In the genomic region with DNA sequence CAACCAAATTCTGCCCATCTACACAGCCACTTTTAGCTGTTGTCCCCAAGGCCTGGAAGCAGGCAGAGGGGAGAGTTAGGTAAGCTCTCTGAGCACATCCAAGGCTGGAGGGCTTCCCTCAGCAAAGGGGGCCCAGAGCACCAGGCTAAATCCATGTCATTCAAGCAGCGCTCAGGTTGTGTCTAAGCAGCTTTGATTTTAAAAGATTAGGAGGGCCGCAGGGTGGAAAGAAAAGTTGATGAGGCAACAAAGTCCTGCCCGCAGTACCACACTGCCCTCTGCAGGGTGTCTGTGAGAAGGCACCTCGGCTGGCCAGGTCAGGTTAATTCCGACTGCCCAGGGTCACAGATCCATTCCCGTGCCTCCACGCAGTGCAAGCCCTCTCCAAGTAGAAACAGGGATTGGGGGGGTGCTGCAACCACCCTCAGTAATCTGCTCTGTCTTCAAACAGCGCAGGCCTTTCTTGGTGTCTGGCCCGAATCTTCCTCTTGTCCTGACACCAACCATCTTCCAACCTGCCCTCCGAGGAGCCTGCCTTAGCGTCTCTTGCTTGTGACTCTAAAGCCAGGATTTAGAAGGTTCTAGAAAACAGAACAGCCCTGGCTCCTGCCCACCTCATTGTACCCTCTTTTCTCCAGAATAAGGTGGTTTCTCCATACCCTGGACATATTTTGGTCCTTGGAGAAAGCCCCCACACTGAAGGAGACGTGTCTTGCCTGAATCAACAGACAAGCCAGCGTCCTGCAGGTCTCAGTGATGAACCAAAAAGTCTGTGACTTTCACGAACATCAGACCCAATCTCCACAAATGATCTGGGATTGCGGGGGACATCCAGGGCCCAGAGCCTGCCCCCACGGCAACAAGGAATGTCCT, we compare ENCODE assay signal across 8 cellular contexts.
DNase-seq lines count a peak whose midpoint lies in the region; ATAC-seq and TF ChIP-seq lines count a peak whose summit lies in the region.

No MANE protein-coding gene starts in this region.

- H3K4me2 ChIP-seq in parathyroid adenoma (ENCODE audit: low read length), result no peak overlapping the region

- H3K27me3 Mint-ChIP-seq in activated naive CD8-positive, alpha-beta T cell treated with anti-CD3 and anti-CD28 coated beads, Interleukin-2, amount 10 ng/mL, durations not matched to agents 7 days and 5 days, result peaks cover 3% of the 10 kb centered on the region

- intact Hi-C loops in thyroid gland (cut with DNase I), result loop anchor here (5.0 to 10.0 kb wide), 3 partner anchors 61 to 1031 kb away; no protein-coding TSS in a partner anchor

- no peak overlapping the region for H3K4me3 Mint-ChIP-seq in activated naive CD8-positive, alpha-beta T cell treated with anti-CD3 and anti-CD28 coated beads, Interleukin-2, amount 10 ng/mL, durations not matched to agents 7 days and 5 days

- H3K27me3 ChIP-seq in cardiac muscle cell (peaks cover 5% of the 10 kb centered on the region), parathyroid adenoma (ENCODE audit: control insufficient read depth, insufficient read depth, low read length) (no peaks in the 10 kb centered on the region), thyroid gland (no peaks in the 10 kb centered on the region)

- H3K36me3 Mint-ChIP-seq in activated naive CD8-positive, alpha-beta T cell treated with anti-CD3 and anti-CD28 coated beads, Interleukin-2, amount 10 ng/mL, durations not matched to agents 7 days and 5 days, result peaks cover 1% of the 10 kb centered on the region

- TF ChIP-seq CTCF in cardiac muscle cell (IDR thresholded peaks at IDR 0.05; ENCODE audit: low read depth, low read length), result peak; percentile 94
- peak; percentile 99 for TF ChIP-seq CTCF in parathyroid adenoma (IDR thresholded peaks at IDR 0.05)
- TF ChIP-seq CTCF in thyroid gland (IDR thresholded peaks at IDR 0.05), result peak; percentile 93 to 99 (median 97)

- H3K9me3 Mint-ChIP-seq in activated naive CD8-positive, alpha-beta T cell treated with anti-CD3 and anti-CD28 coated beads, Interleukin-2, amount 10 ng/mL, durations not matched to agents 7 days and 5 days, result no peaks in the 10 kb centered on the region

- no peak overlapping the region for H3K9ac ChIP-seq in parathyroid adenoma

- H3K27ac ChIP-seq in cardiac muscle cell (no peak overlapping the region), parathyroid adenoma (peak overlapping the region; percentile 64), thyroid gland (peak overlapping the region in 1 of 3 donors; percentile 39)

- ATAC-seq in GM19023 (IDR thresholded peaks at IDR 0.05; ENCODE audit: unreplicated experiment), result peak; percentile 50
- peak; percentile 72 for ATAC-seq in activated naive CD8-positive, alpha-beta T cell treated with anti-CD3 and anti-CD28 coated beads, Interleukin-2, amount 10 ng/mL, durations not matched to agents 7 days and 5 days (ENCODE audit: low read depth)

- H3K4me3 ChIP-seq in cardiac muscle cell, result no peak overlapping the region
- no peak overlapping the region for H3K4me3 ChIP-seq in parathyroid adenoma (ENCODE audit: low read depth, low read length)
- H3K4me3 ChIP-seq in thyroid gland (replicated peaks in 1 of 3), result no peak overlapping the region

- no peak for TF ChIP-seq POLR2A in thyroid gland (IDR thresholded peaks at IDR 0.05)

- no peak overlapping the region for H3K27ac Mint-ChIP-seq in activated naive CD8-positive, alpha-beta T cell treated with anti-CD3 and anti-CD28 coated beads, Interleukin-2, amount 10 ng/mL, durations not matched to agents 7 days and 5 days

- no peaks in the 10 kb centered on the region for H3K36me3 ChIP-seq in cardiac muscle cell
- H3K36me3 ChIP-seq in parathyroid adenoma (ENCODE audit: control insufficient read depth, insufficient read depth, low read length), result peaks cover 2% of the 10 kb centered on the region
- no peaks in the 10 kb centered on the region for H3K36me3 ChIP-seq in thyroid gland

- 47 to 48% methylated on average over 15 to 16 of the region's 16 CpGs for WGBS in thyroid gland, 2 donors

- peaks cover 2% of the 10 kb centered on the region for H3K4me1 Mint-ChIP-seq in activated naive CD8-positive, alpha-beta T cell treated with anti-CD3 and anti-CD28 coated beads, Interleukin-2, amount 10 ng/mL, durations not matched to agents 7 days and 5 days

- POLR2A ChIA-PET in activated naive CD8-positive, alpha-beta T cell treated with anti-CD3 and anti-CD28 coated beads, Interleukin-2, amount 10 ng/mL, durations not matched to agents 7 days and 5 days (lab: Charles Lee), result interaction anchor here (1.4 kb wide), 1 partner anchor 63 kb away, joined by 4 read pairs; no protein-coding TSS in a partner anchor

- peak overlapping the region; percentile 69 for H2AFZ ChIP-seq in parathyroid adenoma

- H3K79me2 ChIP-seq in parathyroid adenoma, result peaks cover 6% of the 10 kb centered on the region

- no peaks in the 10 kb centered on the region for H3K9me3 ChIP-seq in cardiac muscle cell (ENCODE audit: low read depth)
- no peaks in the 10 kb centered on the region for H3K9me3 ChIP-seq in parathyroid adenoma (ENCODE audit: control insufficient read depth, low read length)
- no peaks in the 10 kb centered on the region for H3K9me3 ChIP-seq in thyroid gland

- DNase-seq in A172 (ENCODE audit: low spot score) (peak; percentile 70), NCI-H1092 (lab: John Stamatoyannopoulos, UW) (peak; percentile 44), SKM-1 treated with dmso at 0.1 percent for 144 hours (lab: John Stamatoyannopoulos, UW; ENCODE audit: unreplicated experiment) (peak; percentile 53), cardiac muscle cell (ENCODE audit: low read depth in 1 of 2, low spot score in 1 of 2) (peak; percentile 70 to 75), thyroid gland (peak; percentile 83)
- DNase-seq in activated naive CD8-positive, alpha-beta T cell treated with anti-CD3 and anti-CD28 coated beads, Interleukin-2, amount 10 ng/mL, durations not matched to agents 7 days and 5 days, result peak; percentile 81

- H3K4me1 ChIP-seq in cardiac muscle cell (ENCODE audit: low read depth), result no peaks in the 10 kb centered on the region
- peaks cover 40% of the 10 kb centered on the region for H3K4me1 ChIP-seq in parathyroid adenoma
- peaks cover 5 to 22% of the 10 kb centered on the region in 2 donors for H3K4me1 ChIP-seq in thyroid gland
